ENCODE assay signal across 26 cellular contexts in the genomic region with DNA sequence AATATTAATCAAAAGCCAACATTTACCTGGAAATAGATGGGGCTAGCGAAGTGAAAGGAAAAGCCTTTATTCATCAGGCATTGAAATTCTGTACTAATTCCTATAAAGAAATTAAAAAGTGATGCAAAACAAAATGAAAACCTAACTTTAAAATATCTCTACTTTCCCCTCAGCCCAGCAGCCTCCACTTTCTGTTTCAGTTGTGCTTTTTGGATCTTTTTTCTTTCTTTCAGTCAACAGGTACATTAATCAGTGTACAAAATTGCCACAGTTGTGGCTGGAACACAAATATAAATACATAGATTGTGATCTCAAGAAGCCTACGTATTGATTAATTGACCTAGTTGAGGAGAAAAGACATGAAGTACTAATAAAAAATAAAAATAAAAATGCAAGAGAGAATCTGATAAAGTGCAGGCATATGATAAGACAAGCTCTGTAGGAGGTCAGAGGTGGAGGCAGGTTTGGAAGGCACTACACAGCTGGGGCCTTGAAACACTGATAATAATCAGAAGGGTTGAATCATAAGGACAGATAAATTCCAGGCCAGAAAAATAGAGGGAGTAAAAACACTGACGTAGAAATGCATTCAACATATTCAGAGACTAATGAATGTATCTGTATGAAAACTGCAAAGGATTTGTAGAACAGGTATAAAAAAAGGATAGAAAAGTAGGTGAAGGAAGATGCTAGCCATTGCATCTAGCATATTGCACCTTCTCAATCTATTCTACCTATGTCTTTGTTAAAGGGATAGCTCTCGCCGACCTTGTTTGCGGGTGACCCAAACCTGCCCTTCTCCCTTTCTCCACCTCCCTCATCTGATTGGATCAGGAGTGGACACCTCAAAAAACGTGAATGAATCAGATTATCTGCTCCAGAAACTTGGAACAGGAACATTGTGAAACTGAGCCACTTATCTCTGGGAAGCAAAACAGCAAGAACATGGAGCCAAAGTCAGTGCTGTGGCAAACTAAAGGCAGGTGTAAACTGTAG.
"Had no signal": no experiment of that assay in that cellular context is flagged by ENCODE, and none has a peak within 500 bp of the region (broad histone marks: within the 10 kb centered on the region; RNA-seq: fewer than 3 reads in every experiment).

No MANE protein-coding gene starts in this region.

- H3K4me3 ChIP-seq: coronary artery, dorsolateral prefrontal cortex, gastrocnemius medialis, left ventricle myocardium inferior, lung, right lobe of liver, testis, transverse colon had no signal

- H3K27ac ChIP-seq: brain microvascular endothelial cell, coronary artery, dorsolateral prefrontal cortex, gastrocnemius medialis, left ventricle myocardium inferior, neutrophil, right lobe of liver, testis, transverse colon had no signal

- DNase-seq: activated CD4-positive, alpha-beta T cell treated with anti-CD3 and anti-CD28 coated beads for 36 hours; activated CD4-positive, CD25-positive, alpha-beta regulatory T cell; activated CD8-positive, alpha-beta memory T cell treated with anti-CD3 and anti-CD28 coated beads, Interleukin-2, amount 10 ng/mL, durations not matched to agents 7 days and 5 days; activated CD8-positive, alpha-beta T cell treated with anti-CD3 and anti-CD28 coated beads, Interleukin-2, amount 10 ng/mL, durations not matched to agents 7 days and 5 days; activated naive CD4-positive, alpha-beta T cell; activated T-cell treated with anti-CD3 and anti-CD28 coated beads for 4 hours; activated T-cell treated with anti-CD3 and anti-CD28 coated beads, Interleukin-2, amount 50 U/mL, for 72 hours; brain microvascular endothelial cell; dorsolateral prefrontal cortex; effector memory CD4-positive, alpha-beta T cell; gastrocnemius medialis; glutamatergic neuron; islet precursor cell; left ventricle myocardium inferior; naive B cell; nephron progenitor cell; right lobe of liver; stimulated activated CD4-positive, alpha-beta T cell treated with anti-CD3 and anti-CD28 coated beads, Interleukin-2, amount 100 ng/mL, for 48 hours; stimulated activated naive CD8-positive, alpha-beta T cell treated with anti-CD3 and anti-CD28 coated beads, Interleukin-15, Interleukin-2, amounts not matched to agents 100 U/mL and 50 U/mL, for 24 hours; testis; transverse colon had no signal

- H3K4me1 Mint-ChIP-seq: activated CD4-positive, alpha-beta T cell treated with anti-CD3 and anti-CD28 coated beads for 36 hours; activated CD8-positive, alpha-beta memory T cell treated with anti-CD3 and anti-CD28 coated beads, Interleukin-2, amount 10 ng/mL, durations not matched to agents 7 days and 5 days; naive B cell; nephron progenitor cell had no signal

- H3K27me3 ChIP-seq: brain microvascular endothelial cell, gastrocnemius medialis, neutrophil, right lobe of liver, testis, transverse colon had no signal

- H3K9me3 Mint-ChIP-seq: naive B cell, nephron progenitor cell had no signal

- H3K4me3 Mint-ChIP-seq: activated CD4-positive, alpha-beta T cell treated with anti-CD3 and anti-CD28 coated beads for 36 hours; activated CD8-positive, alpha-beta memory T cell treated with anti-CD3 and anti-CD28 coated beads, Interleukin-2, amount 10 ng/mL, durations not matched to agents 7 days and 5 days; activated CD8-positive, alpha-beta T cell treated with anti-CD3 and anti-CD28 coated beads, Interleukin-2, amount 10 ng/mL, durations not matched to agents 7 days and 5 days; activated naive CD8-positive, alpha-beta T cell; activated T-cell treated with anti-CD3 and anti-CD28 coated beads, Interleukin-2, amount 50 U/mL, for 72 hours; naive B cell; nephron progenitor cell had no signal

- H3K27me3 Mint-ChIP-seq: activated CD4-positive, alpha-beta T cell treated with anti-CD3 and anti-CD28 coated beads for 36 hours; activated CD8-positive, alpha-beta memory T cell treated with anti-CD3 and anti-CD28 coated beads, Interleukin-2, amount 10 ng/mL, durations not matched to agents 7 days and 5 days; activated naive CD8-positive, alpha-beta T cell; naive B cell; progenitor cell of endocrine pancreas had no signal

- H3K9me3 ChIP-seq: gastrocnemius medialis, neutrophil, right lobe of liver, testis, transverse colon had no signal

- H3K4me1 ChIP-seq: gastrocnemius medialis, left ventricle myocardium inferior, right lobe of liver, testis, transverse colon had no signal

- H3K36me3 Mint-ChIP-seq: activated CD8-positive, alpha-beta memory T cell treated with anti-CD3 and anti-CD28 coated beads, Interleukin-2, amount 10 ng/mL, durations not matched to agents 7 days and 5 days; activated naive CD8-positive, alpha-beta T cell; naive B cell had no signal

- H3K36me3 ChIP-seq: brain microvascular endothelial cell, gastrocnemius medialis, left ventricle myocardium inferior, neutrophil, right lobe of liver, transverse colon had no signal

- H3K27ac Mint-ChIP-seq: activated CD4-positive, alpha-beta T cell treated with anti-CD3 and anti-CD28 coated beads for 36 hours; activated CD8-positive, alpha-beta memory T cell treated with anti-CD3 and anti-CD28 coated beads, Interleukin-2, amount 10 ng/mL, durations not matched to agents 7 days and 5 days; activated CD8-positive, alpha-beta T cell treated with anti-CD3 and anti-CD28 coated beads, Interleukin-2, amount 10 ng/mL, durations not matched to agents 7 days and 5 days; activated naive CD8-positive, alpha-beta T cell; activated T-cell treated with anti-CD3 and anti-CD28 coated beads, Interleukin-2, amount 50 U/mL, for 72 hours; naive B cell; nephron progenitor cell; progenitor cell of endocrine pancreas had no signal

- ATAC-seq: activated CD4-positive, alpha-beta T cell treated with anti-CD3 and anti-CD28 coated beads for 36 hours; activated CD8-positive, alpha-beta memory T cell treated with anti-CD3 and anti-CD28 coated beads, Interleukin-2, amount 10 ng/mL, durations not matched to agents 7 days and 5 days; activated CD8-positive, alpha-beta T cell treated with anti-CD3 and anti-CD28 coated beads, Interleukin-2, amount 10 ng/mL, durations not matched to agents 7 days and 5 days; activated T-cell treated with anti-CD3 and anti-CD28 coated beads, Interleukin-2, amount 50 U/mL, for 72 hours; gastrocnemius medialis; right lobe of liver; stimulated activated naive CD8-positive, alpha-beta T cell treated with anti-CD3 and anti-CD28 coated beads, Interleukin-15, Interleukin-2, amounts not matched to agents 100 U/mL and 50 U/mL, for 24 hours had no signal
